1 cellular context compared by ENCODE assay signal in the genomic region with DNA sequence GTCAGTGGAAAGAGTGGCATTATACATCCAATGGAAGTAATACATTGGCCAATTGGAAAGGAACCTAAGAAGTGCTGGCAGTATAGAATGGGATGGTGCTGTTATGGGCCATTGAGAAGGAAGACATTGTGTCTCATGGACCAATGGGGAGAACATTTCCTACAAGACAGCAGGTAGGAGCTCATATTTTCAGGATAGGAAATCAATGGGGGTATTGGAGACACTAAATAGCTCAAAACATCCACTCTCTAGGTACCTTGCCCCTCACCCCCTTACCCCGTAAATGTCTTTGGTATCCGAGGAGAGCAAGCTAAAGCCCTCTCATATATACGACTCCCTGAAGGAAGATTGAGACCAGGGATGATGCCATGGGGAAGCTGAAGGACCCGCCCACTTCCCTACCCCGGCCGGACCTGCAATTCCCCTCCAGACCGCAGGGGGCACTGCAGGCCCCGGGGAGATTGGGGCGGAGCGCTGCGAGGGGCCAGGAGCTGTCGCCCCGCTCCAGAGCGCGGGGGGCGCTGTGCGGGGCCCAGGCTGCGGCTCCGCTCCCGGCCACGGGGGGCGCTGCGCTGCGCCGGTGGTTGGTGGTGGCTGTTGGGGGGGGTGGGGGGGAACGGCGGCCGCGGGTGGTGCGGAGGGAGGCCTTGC.
A peak's percentile ranks its signal among the peaks of the same experiment; 100 is the strongest.
TF ChIP-seq lines count a peak whose summit lies in the region.

A gene with protein sequence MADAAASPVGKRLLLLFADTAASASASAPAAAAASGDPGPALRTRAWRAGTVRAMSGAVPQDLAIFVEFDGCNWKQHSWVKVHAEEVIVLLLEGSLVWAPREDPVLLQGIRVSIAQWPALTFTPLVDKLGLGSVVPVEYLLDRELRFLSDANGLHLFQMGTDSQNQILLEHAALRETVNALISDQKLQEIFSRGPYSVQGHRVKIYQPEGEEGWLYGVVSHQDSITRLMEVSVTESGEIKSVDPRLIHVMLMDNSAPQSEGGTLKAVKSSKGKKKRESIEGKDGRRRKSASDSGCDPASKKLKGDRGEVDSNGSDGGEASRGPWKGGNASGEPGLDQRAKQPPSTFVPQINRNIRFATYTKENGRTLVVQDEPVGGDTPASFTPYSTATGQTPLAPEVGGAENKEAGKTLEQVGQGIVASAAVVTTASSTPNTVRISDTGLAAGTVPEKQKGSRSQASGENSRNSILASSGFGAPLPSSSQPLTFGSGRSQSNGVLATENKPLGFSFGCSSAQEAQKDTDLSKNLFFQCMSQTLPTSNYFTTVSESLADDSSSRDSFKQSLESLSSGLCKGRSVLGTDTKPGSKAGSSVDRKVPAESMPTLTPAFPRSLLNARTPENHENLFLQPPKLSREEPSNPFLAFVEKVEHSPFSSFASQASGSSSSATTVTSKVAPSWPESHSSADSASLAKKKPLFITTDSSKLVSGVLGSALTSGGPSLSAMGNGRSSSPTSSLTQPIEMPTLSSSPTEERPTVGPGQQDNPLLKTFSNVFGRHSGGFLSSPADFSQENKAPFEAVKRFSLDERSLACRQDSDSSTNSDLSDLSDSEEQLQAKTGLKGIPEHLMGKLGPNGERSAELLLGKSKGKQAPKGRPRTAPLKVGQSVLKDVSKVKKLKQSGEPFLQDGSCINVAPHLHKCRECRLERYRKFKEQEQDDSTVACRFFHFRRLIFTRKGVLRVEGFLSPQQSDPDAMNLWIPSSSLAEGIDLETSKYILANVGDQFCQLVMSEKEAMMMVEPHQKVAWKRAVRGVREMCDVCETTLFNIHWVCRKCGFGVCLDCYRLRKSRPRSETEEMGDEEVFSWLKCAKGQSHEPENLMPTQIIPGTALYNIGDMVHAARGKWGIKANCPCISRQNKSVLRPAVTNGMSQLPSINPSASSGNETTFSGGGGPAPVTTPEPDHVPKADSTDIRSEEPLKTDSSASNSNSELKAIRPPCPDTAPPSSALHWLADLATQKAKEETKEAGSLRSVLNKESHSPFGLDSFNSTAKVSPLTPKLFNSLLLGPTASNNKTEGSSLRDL (N-terminal part only) (plus strand): TSS at position 615 of the 651 bp plus-strand sequence. CDS start 111 bp downstream, outside the sequence.

TF ChIP-seq in K562, 482 proteins besides CTCF, POLR2A, EP300 and RAD21 (continued from another document and continues in another):
- TF ChIP-seq, protein P1, sequence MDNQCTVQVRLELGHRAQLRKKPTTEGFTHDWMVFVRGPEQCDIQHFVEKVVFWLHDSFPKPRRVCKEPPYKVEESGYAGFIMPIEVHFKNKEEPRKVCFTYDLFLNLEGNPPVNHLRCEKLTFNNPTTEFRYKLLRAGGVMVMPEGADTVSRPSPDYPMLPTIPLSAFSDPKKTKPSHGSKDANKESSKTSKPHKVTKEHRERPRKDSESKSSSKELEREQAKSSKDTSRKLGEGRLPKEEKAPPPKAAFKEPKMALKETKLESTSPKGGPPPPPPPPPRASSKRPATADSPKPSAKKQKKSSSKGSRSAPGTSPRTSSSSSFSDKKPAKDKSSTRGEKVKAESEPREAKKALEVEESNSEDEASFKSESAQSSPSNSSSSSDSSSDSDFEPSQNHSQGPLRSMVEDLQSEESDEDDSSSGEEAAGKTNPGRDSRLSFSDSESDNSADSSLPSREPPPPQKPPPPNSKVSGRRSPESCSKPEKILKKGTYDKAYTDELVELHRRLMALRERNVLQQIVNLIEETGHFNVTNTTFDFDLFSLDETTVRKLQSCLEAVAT (IDR thresholded peaks at IDR 0.05) = peak in 1 of 2 experiments; percentile 64; a peak in 1 of 4 replicates
- TF ChIP-seq BMI1 (IDR thresholded peaks at IDR 0.05; ENCODE audit: low read length) (no peak), KLF16 (IDR thresholded peaks at IDR 0.05) (peak; percentile 71; the same call in 1 of the 2 replicates), KDM5B (IDR thresholded peaks at IDR 0.05; ENCODE audit: insufficient replicate concordance, low read depth, low read length) (no peak), BCOR (IDR thresholded peaks at IDR 0.05) (no peak), PPARD (CRISPR knock-in tag; IDR thresholded peaks at IDR 0.05) (no peak), TCFL5 (CRISPR knock-in tag; conservative IDR thresholded peaks at IDR 0.05) (no peak), POLR2AphosphoS5 (IDR thresholded peaks at IDR 0.05; ENCODE audit: control insufficient read depth, insufficient read depth, low read depth, low read length) (no peak), L3MBTL2 (IDR thresholded peaks at IDR 0.05) (no peak), RHOXF2B (CRISPR knock-in tag; conservative IDR thresholded peaks at IDR 0.05) (no peak), PTTG1 (tag; IDR thresholded peaks at IDR 0.05; ENCODE audit: low read depth) (no peak), CEBPG (CRISPR knock-in tag; IDR thresholded peaks at IDR 0.05) (no peak), CEBPG (tag; conservative IDR thresholded peaks at IDR 0.05 in 1 of 2, IDR thresholded peaks at IDR 0.05 in 1 of 2) (no peak), XRCC5 (IDR thresholded peaks at IDR 0.05; ENCODE audit: low read depth, low read length) (peak; percentile 99), SMAD4 (CRISPR knock-in tag; conservative IDR thresholded peaks at IDR 0.05) (peak; percentile 24), ZBTB7A (IDR thresholded peaks at IDR 0.05; ENCODE audit: borderline replicate concordance, control insufficient read depth, low read depth, low read length) (peak; percentile 75; the same call in 1 of the 2 replicates), HBP1 (CRISPR knock-in tag; IDR thresholded peaks at IDR 0.05) (no peak), PTRF (tag; IDR thresholded peaks at IDR 0.05) (no peak), ZNF121 (CRISPR knock-in tag; conservative IDR thresholded peaks at IDR 0.05) (no peak), POLR2H (tag; IDR thresholded peaks at IDR 0.05; ENCODE audit: low read depth) (no peak), SRSF3 (IDR thresholded peaks at IDR 0.05; ENCODE audit: insufficient read depth, low read length) (no peak), BCL6 (CRISPR knock-in tag; IDR thresholded peaks at IDR 0.05) (no peak), ELK3 (CRISPR knock-in tag; IDR thresholded peaks at IDR 0.05) (no peak), BRF1 (IDR thresholded peaks at IDR 0.05; ENCODE audit: borderline replicate concordance, extremely low read depth, insufficient read length) (no peak), U2AF1 (optimal IDR thresholded peaks at IDR 0.05; ENCODE audit: low read depth, low read length) (peak; percentile 82), ZNF699 (CRISPR knock-in tag; IDR thresholded peaks at IDR 0.05; ENCODE audit: insufficient replicate concordance) (no peak), COPS2 (conservative IDR thresholded peaks at IDR 0.05) (no peak), ZEB2 (IDR thresholded peaks at IDR 0.05) (no peak), ELF1 (tag; IDR thresholded peaks at IDR 0.05) (peak; percentile 31; the same call in 1 of the 2 replicates), ZBED1 (IDR thresholded peaks at IDR 0.05) (0 out of 2 replicates have a peak, but pooled peaks have one; percentile 65), SREBF2 (CRISPR knock-in tag; IDR thresholded peaks at IDR 0.05) (no peak), CXXC5 (CRISPR knock-in tag; IDR thresholded peaks at IDR 0.05) (peak; percentile 36), SAFB (IDR thresholded peaks at IDR 0.05; ENCODE audit: borderline replicate concordance, low read depth, low read length) (no peak), ZNF133 (CRISPR knock-in tag; IDR thresholded peaks at IDR 0.05) (no peak), YBX1 (IDR thresholded peaks at IDR 0.05) (no peak), TEAD2 (tag; IDR thresholded peaks at IDR 0.05) (no peak)
- TF ChIP-seq, protein P2, sequence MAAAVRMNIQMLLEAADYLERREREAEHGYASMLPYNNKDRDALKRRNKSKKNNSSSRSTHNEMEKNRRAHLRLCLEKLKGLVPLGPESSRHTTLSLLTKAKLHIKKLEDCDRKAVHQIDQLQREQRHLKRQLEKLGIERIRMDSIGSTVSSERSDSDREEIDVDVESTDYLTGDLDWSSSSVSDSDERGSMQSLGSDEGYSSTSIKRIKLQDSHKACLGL (CRISPR knock-in tag; IDR thresholded peaks at IDR 0.05; ENCODE audit: borderline replicate concordance, poor library complexity, severe bottlenecking) = no peak
- TF ChIP-seq, protein P3, sequence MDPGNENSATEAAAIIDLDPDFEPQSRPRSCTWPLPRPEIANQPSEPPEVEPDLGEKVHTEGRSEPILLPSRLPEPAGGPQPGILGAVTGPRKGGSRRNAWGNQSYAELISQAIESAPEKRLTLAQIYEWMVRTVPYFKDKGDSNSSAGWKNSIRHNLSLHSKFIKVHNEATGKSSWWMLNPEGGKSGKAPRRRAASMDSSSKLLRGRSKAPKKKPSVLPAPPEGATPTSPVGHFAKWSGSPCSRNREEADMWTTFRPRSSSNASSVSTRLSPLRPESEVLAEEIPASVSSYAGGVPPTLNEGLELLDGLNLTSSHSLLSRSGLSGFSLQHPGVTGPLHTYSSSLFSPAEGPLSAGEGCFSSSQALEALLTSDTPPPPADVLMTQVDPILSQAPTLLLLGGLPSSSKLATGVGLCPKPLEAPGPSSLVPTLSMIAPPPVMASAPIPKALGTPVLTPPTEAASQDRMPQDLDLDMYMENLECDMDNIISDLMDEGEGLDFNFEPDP (CRISPR knock-in tag; IDR thresholded peaks at IDR 0.05) = no peak
- TF ChIP-seq, protein P4, sequence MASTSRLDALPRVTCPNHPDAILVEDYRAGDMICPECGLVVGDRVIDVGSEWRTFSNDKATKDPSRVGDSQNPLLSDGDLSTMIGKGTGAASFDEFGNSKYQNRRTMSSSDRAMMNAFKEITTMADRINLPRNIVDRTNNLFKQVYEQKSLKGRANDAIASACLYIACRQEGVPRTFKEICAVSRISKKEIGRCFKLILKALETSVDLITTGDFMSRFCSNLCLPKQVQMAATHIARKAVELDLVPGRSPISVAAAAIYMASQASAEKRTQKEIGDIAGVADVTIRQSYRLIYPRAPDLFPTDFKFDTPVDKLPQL (IDR thresholded peaks at IDR 0.05; ENCODE audit: extremely low read depth, insufficient read length) = no peak
- TF ChIP-seq, protein P5, sequence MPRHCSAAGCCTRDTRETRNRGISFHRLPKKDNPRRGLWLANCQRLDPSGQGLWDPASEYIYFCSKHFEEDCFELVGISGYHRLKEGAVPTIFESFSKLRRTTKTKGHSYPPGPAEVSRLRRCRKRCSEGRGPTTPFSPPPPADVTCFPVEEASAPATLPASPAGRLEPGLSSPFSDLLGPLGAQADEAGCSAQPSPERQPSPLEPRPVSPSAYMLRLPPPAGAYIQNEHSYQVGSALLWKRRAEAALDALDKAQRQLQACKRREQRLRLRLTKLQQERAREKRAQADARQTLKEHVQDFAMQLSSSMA (CRISPR knock-in tag; IDR thresholded peaks at IDR 0.05) = no peak
- TF ChIP-seq, protein P6, sequence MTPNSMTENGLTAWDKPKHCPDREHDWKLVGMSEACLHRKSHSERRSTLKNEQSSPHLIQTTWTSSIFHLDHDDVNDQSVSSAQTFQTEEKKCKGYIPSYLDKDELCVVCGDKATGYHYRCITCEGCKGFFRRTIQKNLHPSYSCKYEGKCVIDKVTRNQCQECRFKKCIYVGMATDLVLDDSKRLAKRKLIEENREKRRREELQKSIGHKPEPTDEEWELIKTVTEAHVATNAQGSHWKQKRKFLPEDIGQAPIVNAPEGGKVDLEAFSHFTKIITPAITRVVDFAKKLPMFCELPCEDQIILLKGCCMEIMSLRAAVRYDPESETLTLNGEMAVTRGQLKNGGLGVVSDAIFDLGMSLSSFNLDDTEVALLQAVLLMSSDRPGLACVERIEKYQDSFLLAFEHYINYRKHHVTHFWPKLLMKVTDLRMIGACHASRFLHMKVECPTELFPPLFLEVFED (CRISPR knock-in tag; conservative IDR thresholded peaks at IDR 0.05) = no peak
- TF ChIP-seq, protein P7, sequence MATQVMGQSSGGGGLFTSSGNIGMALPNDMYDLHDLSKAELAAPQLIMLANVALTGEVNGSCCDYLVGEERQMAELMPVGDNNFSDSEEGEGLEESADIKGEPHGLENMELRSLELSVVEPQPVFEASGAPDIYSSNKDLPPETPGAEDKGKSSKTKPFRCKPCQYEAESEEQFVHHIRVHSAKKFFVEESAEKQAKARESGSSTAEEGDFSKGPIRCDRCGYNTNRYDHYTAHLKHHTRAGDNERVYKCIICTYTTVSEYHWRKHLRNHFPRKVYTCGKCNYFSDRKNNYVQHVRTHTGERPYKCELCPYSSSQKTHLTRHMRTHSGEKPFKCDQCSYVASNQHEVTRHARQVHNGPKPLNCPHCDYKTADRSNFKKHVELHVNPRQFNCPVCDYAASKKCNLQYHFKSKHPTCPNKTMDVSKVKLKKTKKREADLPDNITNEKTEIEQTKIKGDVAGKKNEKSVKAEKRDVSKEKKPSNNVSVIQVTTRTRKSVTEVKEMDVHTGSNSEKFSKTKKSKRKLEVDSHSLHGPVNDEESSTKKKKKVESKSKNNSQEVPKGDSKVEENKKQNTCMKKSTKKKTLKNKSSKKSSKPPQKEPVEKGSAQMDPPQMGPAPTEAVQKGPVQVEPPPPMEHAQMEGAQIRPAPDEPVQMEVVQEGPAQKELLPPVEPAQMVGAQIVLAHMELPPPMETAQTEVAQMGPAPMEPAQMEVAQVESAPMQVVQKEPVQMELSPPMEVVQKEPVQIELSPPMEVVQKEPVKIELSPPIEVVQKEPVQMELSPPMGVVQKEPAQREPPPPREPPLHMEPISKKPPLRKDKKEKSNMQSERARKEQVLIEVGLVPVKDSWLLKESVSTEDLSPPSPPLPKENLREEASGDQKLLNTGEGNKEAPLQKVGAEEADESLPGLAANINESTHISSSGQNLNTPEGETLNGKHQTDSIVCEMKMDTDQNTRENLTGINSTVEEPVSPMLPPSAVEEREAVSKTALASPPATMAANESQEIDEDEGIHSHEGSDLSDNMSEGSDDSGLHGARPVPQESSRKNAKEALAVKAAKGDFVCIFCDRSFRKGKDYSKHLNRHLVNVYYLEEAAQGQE (CRISPR knock-in tag; IDR thresholded peaks at IDR 0.05; ENCODE audit: low read depth) = no peak
- TF ChIP-seq, protein P8, sequence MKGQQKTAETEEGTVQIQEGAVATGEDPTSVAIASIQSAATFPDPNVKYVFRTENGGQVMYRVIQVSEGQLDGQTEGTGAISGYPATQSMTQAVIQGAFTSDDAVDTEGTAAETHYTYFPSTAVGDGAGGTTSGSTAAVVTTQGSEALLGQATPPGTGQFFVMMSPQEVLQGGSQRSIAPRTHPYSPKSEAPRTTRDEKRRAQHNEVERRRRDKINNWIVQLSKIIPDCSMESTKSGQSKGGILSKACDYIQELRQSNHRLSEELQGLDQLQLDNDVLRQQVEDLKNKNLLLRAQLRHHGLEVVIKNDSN (CRISPR knock-in tag; IDR thresholded peaks at IDR 0.05) = no peak
